ENCODE assay signal across 20 cellular contexts in the genomic region with DNA sequence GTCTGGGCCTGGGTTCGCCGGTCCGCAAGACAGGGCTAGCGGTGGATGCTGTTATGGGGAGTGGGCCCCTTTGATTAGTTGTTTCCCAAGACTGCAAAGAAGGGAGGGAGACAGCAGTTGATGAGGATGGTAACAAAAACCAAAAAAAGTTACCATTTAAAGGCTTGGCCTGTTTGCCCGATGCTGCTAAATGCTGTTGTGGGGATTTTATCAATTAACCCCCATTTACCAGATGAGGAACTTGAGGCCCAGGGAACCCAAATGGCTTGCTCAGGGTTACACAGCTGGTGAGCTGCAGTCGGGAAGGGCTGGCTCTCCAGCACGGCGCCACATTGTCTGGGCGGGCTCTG. TPM values are rescaled to one million over a fixed set of nuclear protein-coding genes. Genes with fewer than 3 reads are reported as not detected.
DNase-seq lines count a peak whose midpoint lies in the region; ATAC-seq, FAIRE-seq and TF ChIP-seq lines count a peak whose summit lies in the region.
"Had no signal": no experiment of that assay in that cellular context is flagged by ENCODE, and none has a peak within 500 bp of the region (broad histone marks: within the 10 kb centered on the region; RNA-seq: fewer than 3 reads in every experiment).

No MANE protein-coding gene starts in this region.

- no peak overlapping the region for H3K27ac Mint-ChIP-seq in activated CD8-positive, alpha-beta memory T cell treated with anti-CD3 and anti-CD28 coated beads, Interleukin-2, amount 10 ng/mL, durations not matched to agents 7 days and 5 days
- no peak overlapping the region for H3K27ac Mint-ChIP-seq in activated CD8-positive, alpha-beta T cell treated with anti-CD3 and anti-CD28 coated beads, Interleukin-2, amount 10 ng/mL, durations not matched to agents 7 days and 5 days
- H3K27ac Mint-ChIP-seq: CD4-positive, alpha-beta memory T cell; HFFc6 had no signal

- POLR2A ChIA-PET in HepG2 (lab: Yijun Ruan, JAX) = no interaction called here
- POLR2A ChIA-PET in activated CD8-positive, alpha-beta T cell treated with anti-CD3 and anti-CD28 coated beads, Interleukin-2, amount 10 ng/mL, durations not matched to agents 7 days and 5 days (lab: Charles Lee) = interaction anchor here (0.6 to 5.9 kb wide), 4 partner anchors 16 to 43 kb away, joined by 3 to 83 read pairs (median 30); a partner anchor contains a TSS

- 96% methylated on average over 5 of the region's 9 CpGs for WGBS in HepG2 (ENCODE audit: low lambda C conversion rate)
- 72% methylated on average over 6 of the region's 9 CpGs for WGBS in right lobe of liver (ENCODE audit: insufficient coverage, low coverage, low lambda C conversion rate, missing lambda C conversion rate)
- 58 to 67% (median 59%) methylated on average over 9 of the region's 9 CpGs for WGBS in psoas muscle, 3 donors
- 65% methylated on average over 9 of the region's 9 CpGs for WGBS in prostate gland

- no peaks in the 10 kb centered on the region for H4K20me1 ChIP-seq in HepG2 (ENCODE audit: insufficient read depth, low read length)

- no peak overlapping the region for H3K9ac ChIP-seq in HepG2 (ENCODE audit: insufficient read depth, low read depth, low read length)
- H3K9ac ChIP-seq: KMS-11 had no signal

- ATAC-seq in HepG2 = no peak
- no peak for ATAC-seq in right lobe of liver
- ATAC-seq in psoas muscle = no peak
- ATAC-seq in activated CD8-positive, alpha-beta memory T cell treated with anti-CD3 and anti-CD28 coated beads, Interleukin-2, amount 10 ng/mL, durations not matched to agents 7 days and 5 days = no peak
- ATAC-seq in activated CD8-positive, alpha-beta T cell treated with anti-CD3 and anti-CD28 coated beads, Interleukin-2, amount 10 ng/mL, durations not matched to agents 7 days and 5 days = no peak

- no peak overlapping the region for H2AFZ ChIP-seq in HepG2 (ENCODE audit: low read length)

- no peak for TF ChIP-seq CTCF in HepG2 (CRISPR knock-in tag; IDR thresholded peaks at IDR 0.05)
- TF ChIP-seq CTCF in right lobe of liver (IDR thresholded peaks at IDR 0.05) = no peak
- no peak for TF ChIP-seq CTCF in psoas muscle (IDR thresholded peaks at IDR 0.05)
- TF ChIP-seq CTCF in prostate gland (IDR thresholded peaks at IDR 0.05) = no peak

- no peaks in the 10 kb centered on the region for H3K9me3 Mint-ChIP-seq in activated CD8-positive, alpha-beta memory T cell treated with anti-CD3 and anti-CD28 coated beads, Interleukin-2, amount 10 ng/mL, durations not matched to agents 7 days and 5 days (ENCODE audit: low read depth)
- H3K9me3 Mint-ChIP-seq in activated CD8-positive, alpha-beta T cell treated with anti-CD3 and anti-CD28 coated beads, Interleukin-2, amount 10 ng/mL, durations not matched to agents 7 days and 5 days (ENCODE audit: insufficient read depth) = no peaks in the 10 kb centered on the region
- H3K9me3 Mint-ChIP-seq: CD4-positive, alpha-beta memory T cell; HFFc6 had no signal

- H3K27me3 ChIP-seq in HepG2 (ENCODE audit: control insufficient read depth in 1 of 2, insufficient read depth in 2 of 2, low read length in 2 of 2) = no peaks in the 10 kb centered on the region
- no peaks in the 10 kb centered on the region for H3K27me3 ChIP-seq in right lobe of liver
- H3K27me3 ChIP-seq in psoas muscle (ENCODE audit: insufficient read depth in 3 of 3, low read length in 2 of 3) = no peaks in the 10 kb centered on the region
- no peaks in the 10 kb centered on the region for H3K27me3 ChIP-seq in prostate gland (replicated peaks; ENCODE audit: insufficient read depth)
- H3K27me3 ChIP-seq: BE2C had no signal

- intact Hi-C loops in HepG2 (cut with micrococcal nuclease; ENCODE audit: unreplicated experiment) (no loop called here), right lobe of liver (cut with DNase I) (no loop called here), psoas muscle (cut with DNase I) (no loop called here), prostate gland (cut with DNase I) (no loop called here)

- in situ Hi-C loops in HepG2 (cut with HindIII; ENCODE audit: extremely low pct_ligation_motif_present, low pct_unique_long_range_greater_than_20kb) = no loop called here

- H3K4me3 Mint-ChIP-seq in activated CD8-positive, alpha-beta memory T cell treated with anti-CD3 and anti-CD28 coated beads, Interleukin-2, amount 10 ng/mL, durations not matched to agents 7 days and 5 days = no peak overlapping the region
- no peak overlapping the region for H3K4me3 Mint-ChIP-seq in activated CD8-positive, alpha-beta T cell treated with anti-CD3 and anti-CD28 coated beads, Interleukin-2, amount 10 ng/mL, durations not matched to agents 7 days and 5 days
- H3K4me3 Mint-ChIP-seq: CD4-positive, alpha-beta memory T cell; HFFc6 had no signal

- DNase-seq in HepG2 (ENCODE audit: low spot score) (no peak), right lobe of liver (no peak), NCI-H1092 (lab: John Stamatoyannopoulos, UW) (peak; percentile 33), psoas muscle (no peak), prostate gland (ENCODE audit: low spot score) (no peak)
- no peak for DNase-seq in activated CD8-positive, alpha-beta memory T cell treated with anti-CD3 and anti-CD28 coated beads, Interleukin-2, amount 10 ng/mL, durations not matched to agents 7 days and 5 days
- DNase-seq in activated CD8-positive, alpha-beta T cell treated with anti-CD3 and anti-CD28 coated beads, Interleukin-2, amount 10 ng/mL, durations not matched to agents 7 days and 5 days = no peak
- DNase-seq: Calu3; CD4-positive, alpha-beta memory T cell; GF-D8; HFFc6; NCI-H1105; NCI-H1694; NCI-H526 treated with DMSO at 0.1 percent for 48 hours; NK-92 treated with Interleukin-12 subunit alpha and Interleukin-12 subunit beta, amount 100 ng/mL, for 24 hours; OCI-M1; SIG-M5 had no signal

- CTCF ChIA-PET in HepG2 (lab: Yijun Ruan, JAX; ENCODE audit: low intra/inter-chr PET ratio, low total read pairs) = no interaction called here
- CTCF ChIA-PET in activated CD8-positive, alpha-beta memory T cell treated with anti-CD3 and anti-CD28 coated beads, Interleukin-2, amount 10 ng/mL, durations not matched to agents 7 days and 5 days (lab: Charles Lee) = interaction anchor here (0.7 to 1.8 kb wide), 3 partner anchors 18 to 78 kb away, joined by 3 to 7 read pairs (median 3); a partner anchor contains a TSS
- CTCF ChIA-PET in activated CD8-positive, alpha-beta T cell treated with anti-CD3 and anti-CD28 coated beads, Interleukin-2, amount 10 ng/mL, durations not matched to agents 7 days and 5 days (lab: Charles Lee) = interaction anchor here (1.6 to 5.3 kb wide), 2 partner anchors 8 to 17 kb away, joined by 5 to 66 read pairs; a partner anchor contains a TSS

- H3K9me3 ChIP-seq in HepG2 (ENCODE audit: low read length) (no peaks in the 10 kb centered on the region), right lobe of liver (no peaks in the 10 kb centered on the region), psoas muscle (no peaks in the 10 kb centered on the region), prostate gland (no peaks in the 10 kb centered on the region)
- H3K9me3 ChIP-seq: BE2C had no signal

- TF ChIP-seq POLR2A in HepG2 (IDR thresholded peaks at IDR 0.05; ENCODE audit: insufficient read depth in 1 of 2, low read depth in 2 of 2, low read length in 2 of 2) (no peak), right lobe of liver (IDR thresholded peaks at IDR 0.05) (no peak), prostate gland (IDR thresholded peaks at IDR 0.05) (no peak)

- TF ChIP-seq EP300 in HepG2 (IDR thresholded peaks at IDR 0.05; ENCODE audit: low read depth in 2 of 2, low read length in 2 of 2) (no peak), HepG2 (CRISPR knock-in tag; IDR thresholded peaks at IDR 0.05; ENCODE audit: borderline replicate concordance) (no peak)

- TF ChIP-seq RAD21 in HepG2 (CRISPR knock-in tag; IDR thresholded peaks at IDR 0.05) = no peak

- H3K36me3 Mint-ChIP-seq in activated CD8-positive, alpha-beta memory T cell treated with anti-CD3 and anti-CD28 coated beads, Interleukin-2, amount 10 ng/mL, durations not matched to agents 7 days and 5 days = peaks cover 14% of the 10 kb centered on the region
- H3K36me3 Mint-ChIP-seq in activated CD8-positive, alpha-beta T cell treated with anti-CD3 and anti-CD28 coated beads, Interleukin-2, amount 10 ng/mL, durations not matched to agents 7 days and 5 days (ENCODE audit: low read depth) = peaks cover 46% of the 10 kb centered on the region

- H3K36me3 ChIP-seq in HepG2 (replicated peaks in 1 of 2; ENCODE audit: control insufficient read depth in 1 of 2, insufficient read depth in 2 of 2, low read length in 2 of 2) (peaks cover 0 to 3% of the 10 kb centered on the region in 2 experiments; a peak in 2 of 5 replicates), right lobe of liver (peaks cover 0 to 28% (median 0%) of the 10 kb centered on the region in 4 donors), psoas muscle (ENCODE audit: insufficient read depth in 1 of 2, low read depth in 1 of 2) (peaks cover 0 to 34% of the 10 kb centered on the region in 2 donors), prostate gland (no peaks in the 10 kb centered on the region)
- H3K36me3 ChIP-seq: BE2C had no signal

- no peak overlapping the region for H3K4me2 ChIP-seq in HepG2 (ENCODE audit: low read depth, low read length)
- H3K4me2 ChIP-seq: KMS-11 had no signal

- H3K27ac ChIP-seq in HepG2 (ENCODE audit: extremely low read length, insufficient read depth, low read length) = no peak overlapping the region
- H3K27ac ChIP-seq in right lobe of liver = no peak overlapping the region
- H3K27ac ChIP-seq in psoas muscle = peak overlapping the region; percentile 77
- no peak overlapping the region for H3K27ac ChIP-seq in prostate gland
- H3K27ac ChIP-seq: KMS-11 had no signal

- no peaks in the 10 kb centered on the region for H3K27me3 Mint-ChIP-seq in activated CD8-positive, alpha-beta memory T cell treated with anti-CD3 and anti-CD28 coated beads, Interleukin-2, amount 10 ng/mL, durations not matched to agents 7 days and 5 days
- H3K27me3 Mint-ChIP-seq in activated CD8-positive, alpha-beta T cell treated with anti-CD3 and anti-CD28 coated beads, Interleukin-2, amount 10 ng/mL, durations not matched to agents 7 days and 5 days (ENCODE audit: low read depth) = no peaks in the 10 kb centered on the region
- H3K27me3 Mint-ChIP-seq: CD4-positive, alpha-beta memory T cell had no signal

- H3K4me3 ChIP-seq in HepG2 (replicated peaks in 1 of 3; ENCODE audit: insufficient read depth in 1 of 3, low read depth in 2 of 3, low read length in 3 of 3) (no peak overlapping the region), right lobe of liver (no peak overlapping the region), psoas muscle (no peak overlapping the region), prostate gland (no peak overlapping the region)

- peaks cover 41% of the 10 kb centered on the region for H3K4me1 ChIP-seq in HepG2 (ENCODE audit: insufficient read depth, low read length)
- peaks cover 4 to 30% (median 15%) of the 10 kb centered on the region in 4 donors for H3K4me1 ChIP-seq in right lobe of liver
- peaks cover 35% of the 10 kb centered on the region for H3K4me1 ChIP-seq in psoas muscle
- H3K4me1 ChIP-seq in prostate gland (replicated peaks) = peaks cover 12% of the 10 kb centered on the region

- no TSS peak for BruUV-seq in HepG2 (replicated peaks; lab: Mats Ljungman, UMichigan)

- H3K4me1 Mint-ChIP-seq in activated CD8-positive, alpha-beta memory T cell treated with anti-CD3 and anti-CD28 coated beads, Interleukin-2, amount 10 ng/mL, durations not matched to agents 7 days and 5 days = peaks cover 19% of the 10 kb centered on the region
- H3K4me1 Mint-ChIP-seq in activated CD8-positive, alpha-beta T cell treated with anti-CD3 and anti-CD28 coated beads, Interleukin-2, amount 10 ng/mL, durations not matched to agents 7 days and 5 days (ENCODE audit: low read depth) = peaks cover 22% of the 10 kb centered on the region

- H3K79me2 ChIP-seq in HepG2 (ENCODE audit: insufficient read depth, low read length) = no peaks in the 10 kb centered on the region

- no peak for FAIRE-seq in HepG2 (lab: Jason Lieb, UNC)
- FAIRE-seq: H54 had no signal

RNA-seq across cellular contexts. Expression of a gene that starts 3.4 kb away (rescaled TPM):
- total RNA-seq in HepG2 (2016; rRNA removed; fragmentation: Illumina TruSeq; extraction: Trizol) = 21.0 and 24.8 TPM in 2 replicates
- total RNA-seq in HepG2 (2016; cell fraction: cytosol; rRNA removed; fragmentation: Illumina TruSeq; extraction: Trizol; ENCODE audit: low read depth) = 51.8 and 67.6 TPM in 2 replicates
- 18.2 and 26.1 TPM in 2 replicates for total RNA-seq in HepG2 (2016; cell fraction: insoluble cytoplasmic fraction; rRNA removed; fragmentation: Illumina TruSeq; extraction: Trizol)
- total RNA-seq in HepG2 (2016; cell fraction: membrane; rRNA removed; fragmentation: Illumina TruSeq; extraction: Trizol) = 40.6 and 48.2 TPM in 2 replicates
- 17.4 and 18.2 TPM in 2 replicates for total RNA-seq in HepG2 (2016; cell fraction: nucleus; rRNA removed; fragmentation: Illumina TruSeq; extraction: Trizol)
- 40.7 and 45.1 TPM in 2 replicates for polyA plus RNA-seq in HepG2 (2011; rRNA removed)
- 33.6 and 56.7 TPM in 2 replicates for polyA plus RNA-seq in HepG2 (2011; cell fraction: cytosol; rRNA removed)
- 175 and 197 TPM in 2 replicates for polyA plus RNA-seq in HepG2 (2011; cell fraction: nucleus; rRNA removed)
- 24.3 TPM in 2 replicates for polyA plus RNA-seq in HepG2 (2012)
- polyA plus RNA-seq in HepG2 (2016; cell fraction: cytosol; fragmentation: Illumina TruSeq; extraction: Trizol; ENCODE audit: low read depth) = 59.1 and 73.2 TPM in 2 replicates
- polyA plus RNA-seq in HepG2 (2016; cell fraction: insoluble cytoplasmic fraction; fragmentation: Illumina TruSeq; extraction: Trizol; ENCODE audit: low read depth) = 18.0 and 24.7 TPM in 2 replicates
- polyA plus RNA-seq in HepG2 (2016; cell fraction: membrane; fragmentation: Illumina TruSeq; extraction: Trizol; ENCODE audit: low read depth) = 41.3 and 42.8 TPM in 2 replicates
- polyA plus RNA-seq in HepG2 (2016; cell fraction: nucleus; fragmentation: Illumina TruSeq; extraction: Trizol; ENCODE audit: insufficient read depth, low read depth) = 39.3 and 44.3 TPM in 2 replicates
- polyA minus RNA-seq in HepG2 (2011; rRNA and poly(A)+ RNA removed; ENCODE audit: low replicate concordance) = 34.0 and 59.0 TPM in 2 replicates
- polyA minus RNA-seq in HepG2 (2011; cell fraction: cytosol; rRNA and poly(A)+ RNA removed) = 15.5 and 17.8 TPM in 2 replicates
- 14.8 and 16.0 TPM in 2 replicates for polyA minus RNA-seq in HepG2 (2011; cell fraction: nucleus; rRNA and poly(A)+ RNA removed)
- 10 to 100 TPM; 13.5 to 29.6 (median 18.9) TPM for total RNA-seq in right lobe of liver
- 100 to 1,000 TPM in 1 of 4 donors, 10 to 100 TPM in 3; 49.6 to 131 (median 92.5) TPM for total RNA-seq in psoas muscle
- 100 to 1,000 TPM in 2 of 3 donors, 10 to 100 TPM in 1; 88.9 to 109 (median 103) TPM for polyA plus RNA-seq in psoas muscle
- 10 to 100 TPM; 33.4 to 37.1 TPM for total RNA-seq in activated CD8-positive, alpha-beta memory T cell treated with anti-CD3 and anti-CD28 coated beads, Interleukin-2, amount 10 ng/mL, durations not matched to agents 7 days and 5 days
- 10 to 100 TPM; 37.8 to 44.8 TPM for total RNA-seq in activated CD8-positive, alpha-beta T cell treated with anti-CD3 and anti-CD28 coated beads, Interleukin-2, amount 10 ng/mL, durations not matched to agents 7 days and 5 days
- total RNA-seq in prostate gland = 10 to 100 TPM; 63.6 to 87.7 TPM

RNA-seq across cellular contexts. Expression of a gene that starts 3.4 kb away (rescaled TPM):
- 38.5 and 39.8 TPM in 2 replicates for total RNA-seq in HepG2 (2016; rRNA removed; fragmentation: Illumina TruSeq; extraction: Trizol)
- 48.7 and 58.7 TPM in 2 replicates for total RNA-seq in HepG2 (2016; cell fraction: cytosol; rRNA removed; fragmentation: Illumina TruSeq; extraction: Trizol; ENCODE audit: low read depth)
- total RNA-seq in HepG2 (2016; cell fraction: insoluble cytoplasmic fraction; rRNA removed; fragmentation: Illumina TruSeq; extraction: Trizol) = 37.6 and 40.0 TPM in 2 replicates
- total RNA-seq in HepG2 (2016; cell fraction: membrane; rRNA removed; fragmentation: Illumina TruSeq; extraction: Trizol) = 48.0 and 62.5 TPM in 2 replicates
- 18.9 and 27.6 TPM in 2 replicates for total RNA-seq in HepG2 (2016; cell fraction: nucleus; rRNA removed; fragmentation: Illumina TruSeq; extraction: Trizol)
- polyA plus RNA-seq in HepG2 (2011; rRNA removed) = 33.5 and 38.6 TPM in 2 replicates
- 23.8 and 46.2 TPM in 2 replicates for polyA plus RNA-seq in HepG2 (2011; cell fraction: cytosol; rRNA removed)
- polyA plus RNA-seq in HepG2 (2011; cell fraction: nucleus; rRNA removed) = 106 and 113 TPM in 2 replicates
- polyA plus RNA-seq in HepG2 (2012) = 14.6 and 20.4 TPM in 2 replicates
- polyA plus RNA-seq in HepG2 (2016; cell fraction: cytosol; fragmentation: Illumina TruSeq; extraction: Trizol; ENCODE audit: low read depth) = 41.8 and 51.1 TPM in 2 replicates
- 30.6 and 31.0 TPM in 2 replicates for polyA plus RNA-seq in HepG2 (2016; cell fraction: insoluble cytoplasmic fraction; fragmentation: Illumina TruSeq; extraction: Trizol; ENCODE audit: low read depth)
- polyA plus RNA-seq in HepG2 (2016; cell fraction: membrane; fragmentation: Illumina TruSeq; extraction: Trizol; ENCODE audit: low read depth) = 38.0 and 47.3 TPM in 2 replicates
- 38.7 and 47.5 TPM in 2 replicates for polyA plus RNA-seq in HepG2 (2016; cell fraction: nucleus; fragmentation: Illumina TruSeq; extraction: Trizol; ENCODE audit: insufficient read depth, low read depth)
- 36.4 and 41.0 TPM in 2 replicates for polyA minus RNA-seq in HepG2 (2011; rRNA and poly(A)+ RNA removed; ENCODE audit: low replicate concordance)
- polyA minus RNA-seq in HepG2 (2011; cell fraction: cytosol; rRNA and poly(A)+ RNA removed) = 15.6 and 16.6 TPM in 2 replicates
- 25.8 and 28.7 TPM in 2 replicates for polyA minus RNA-seq in HepG2 (2011; cell fraction: nucleus; rRNA and poly(A)+ RNA removed)
- total RNA-seq in right lobe of liver = 10 to 100 TPM; 23.2 to 46.7 (median 32.1) TPM
- 10 to 100 TPM; 39.6 to 59.3 (median 49.6) TPM for total RNA-seq in psoas muscle
- 10 to 100 TPM; 31.6 to 56.0 (median 43.0) TPM for polyA plus RNA-seq in psoas muscle
- total RNA-seq in activated CD8-positive, alpha-beta memory T cell treated with anti-CD3 and anti-CD28 coated beads, Interleukin-2, amount 10 ng/mL, durations not matched to agents 7 days and 5 days = 10 to 100 TPM; 83.8 to 84.1 TPM
- total RNA-seq in activated CD8-positive, alpha-beta T cell treated with anti-CD3 and anti-CD28 coated beads, Interleukin-2, amount 10 ng/mL, durations not matched to agents 7 days and 5 days = 10 to 100 TPM; 86.7 to 91.6 TPM
- total RNA-seq in prostate gland = 10 to 100 TPM; 89.5 to 90.8 TPM

RNA-seq across cellular contexts. Expression of a gene that starts 7.7 kb away (rescaled TPM):
- total RNA-seq in HepG2 (2016; rRNA removed; fragmentation: Illumina TruSeq; extraction: Trizol) (7.1 and 10.3 TPM in 2 replicates), right lobe of liver (10 to 100 TPM; 14.6 to 27.6 (median 21.4) TPM), psoas muscle (10 to 100 TPM; 22.9 to 45.8 (median 30.5) TPM), prostate gland (10 to 100 TPM; 55.8 to 63.8 TPM)
- total RNA-seq in HepG2 (2016; cell fraction: cytosol; rRNA removed; fragmentation: Illumina TruSeq; extraction: Trizol; ENCODE audit: low read depth) = 28.3 and 35.6 TPM in 2 replicates
- total RNA-seq in HepG2 (2016; cell fraction: insoluble cytoplasmic fraction; rRNA removed; fragmentation: Illumina TruSeq; extraction: Trizol) = 6.3 and 10.4 TPM in 2 replicates
- total RNA-seq in HepG2 (2016; cell fraction: membrane; rRNA removed; fragmentation: Illumina TruSeq; extraction: Trizol) = 28.1 and 29.9 TPM in 2 replicates
- total RNA-seq in HepG2 (2016; cell fraction: nucleus; rRNA removed; fragmentation: Illumina TruSeq; extraction: Trizol) = 5.2 and 8.8 TPM in 2 replicates
- polyA plus RNA-seq in HepG2 (2011; rRNA removed) (60.8 and 70.9 TPM in 2 replicates), psoas muscle (10 to 100 TPM; 29.3 to 39.7 (median 29.6) TPM)
- 33.5 and 51.1 TPM in 2 replicates for polyA plus RNA-seq in HepG2 (2011; cell fraction: cytosol; rRNA removed)
- 73.5 and 95.2 TPM in 2 replicates for polyA plus RNA-seq in HepG2 (2011; cell fraction: nucleus; rRNA removed)
- 39.4 and 41.6 TPM in 2 replicates for polyA plus RNA-seq in HepG2 (2012)
- 106 and 114 TPM in 2 replicates for polyA plus RNA-seq in HepG2 (2016; cell fraction: cytosol; fragmentation: Illumina TruSeq; extraction: Trizol; ENCODE audit: low read depth)
- polyA plus RNA-seq in HepG2 (2016; cell fraction: insoluble cytoplasmic fraction; fragmentation: Illumina TruSeq; extraction: Trizol; ENCODE audit: low read depth) = 22.4 and 29.3 TPM in 2 replicates
- polyA plus RNA-seq in HepG2 (2016; cell fraction: membrane; fragmentation: Illumina TruSeq; extraction: Trizol; ENCODE audit: low read depth) = 95.1 and 103 TPM in 2 replicates
- 38.2 and 42.5 TPM in 2 replicates for polyA plus RNA-seq in HepG2 (2016; cell fraction: nucleus; fragmentation: Illumina TruSeq; extraction: Trizol; ENCODE audit: insufficient read depth, low read depth)
- 22.4 and 24.1 TPM in 2 replicates for polyA minus RNA-seq in HepG2 (2011; rRNA and poly(A)+ RNA removed; ENCODE audit: low replicate concordance)
- polyA minus RNA-seq in HepG2 (2011; cell fraction: cytosol; rRNA and poly(A)+ RNA removed) = 10.7 and 10.8 TPM in 2 replicates
- polyA minus RNA-seq in HepG2 (2011; cell fraction: nucleus; rRNA and poly(A)+ RNA removed) = 6.1 and 7.1 TPM in 2 replicates
- total RNA-seq in activated CD8-positive, alpha-beta memory T cell treated with anti-CD3 and anti-CD28 coated beads, Interleukin-2, amount 10 ng/mL, durations not matched to agents 7 days and 5 days = 10 to 100 TPM; 29.7 to 37.0 TPM
- total RNA-seq in activated CD8-positive, alpha-beta T cell treated with anti-CD3 and anti-CD28 coated beads, Interleukin-2, amount 10 ng/mL, durations not matched to agents 7 days and 5 days = 10 to 100 TPM; 38.0 to 41.3 TPM

RNA-seq across cellular contexts. Expression of a gene that starts 11.8 kb away (rescaled TPM):
- total RNA-seq in HepG2 (2016; rRNA removed; fragmentation: Illumina TruSeq; extraction: Trizol) (10.1 and 11.3 TPM in 2 replicates), right lobe of liver (10 to 100 TPM in 5 of 6 experiments, 1 to 10 TPM in 1; 7.5 to 33.2 (median 16.6) TPM), psoas muscle (100 to 1,000 TPM in 2 of 4 donors, 10 to 100 TPM in 2; 77.0 to 125 (median 103) TPM), prostate gland (10 to 100 TPM; 50.9 to 91.2 TPM)
- 33.3 and 36.0 TPM in 2 replicates for total RNA-seq in HepG2 (2016; cell fraction: cytosol; rRNA removed; fragmentation: Illumina TruSeq; extraction: Trizol; ENCODE audit: low read depth)
- total RNA-seq in HepG2 (2016; cell fraction: insoluble cytoplasmic fraction; rRNA removed; fragmentation: Illumina TruSeq; extraction: Trizol) = 7.7 and 10.8 TPM in 2 replicates
- 38.1 and 42.4 TPM in 2 replicates for total RNA-seq in HepG2 (2016; cell fraction: membrane; rRNA removed; fragmentation: Illumina TruSeq; extraction: Trizol)
- 6.0 and 7.4 TPM in 2 replicates for total RNA-seq in HepG2 (2016; cell fraction: nucleus; rRNA removed; fragmentation: Illumina TruSeq; extraction: Trizol)
- polyA plus RNA-seq in HepG2 (2011; rRNA removed) (9.0 and 10.8 TPM in 2 replicates), psoas muscle (100 to 1,000 TPM in 1 of 3 donors, 10 to 100 TPM in 2; 80.4 to 104 (median 100.0) TPM)
- polyA plus RNA-seq in HepG2 (2011; cell fraction: cytosol; rRNA removed) = 6.4 and 7.2 TPM in 2 replicates
- polyA plus RNA-seq in HepG2 (2011; cell fraction: nucleus; rRNA removed) = 14.7 and 17.2 TPM in 2 replicates
- polyA plus RNA-seq in HepG2 (2012) = 40.4 and 54.0 TPM in 2 replicates
- polyA plus RNA-seq in HepG2 (2016; cell fraction: cytosol; fragmentation: Illumina TruSeq; extraction: Trizol; ENCODE audit: low read depth) = 75.5 and 81.3 TPM in 2 replicates
- 19.0 and 24.4 TPM in 2 replicates for polyA plus RNA-seq in HepG2 (2016; cell fraction: insoluble cytoplasmic fraction; fragmentation: Illumina TruSeq; extraction: Trizol; ENCODE audit: low read depth)
- polyA plus RNA-seq in HepG2 (2016; cell fraction: membrane; fragmentation: Illumina TruSeq; extraction: Trizol; ENCODE audit: low read depth) = 73.2 and 75.8 TPM in 2 replicates
- 29.2 and 36.6 TPM in 2 replicates for polyA plus RNA-seq in HepG2 (2016; cell fraction: nucleus; fragmentation: Illumina TruSeq; extraction: Trizol; ENCODE audit: insufficient read depth, low read depth)
- 8.3 and 8.6 TPM in 2 replicates for polyA minus RNA-seq in HepG2 (2011; rRNA and poly(A)+ RNA removed; ENCODE audit: low replicate concordance)
- 9.6 and 10.8 TPM in 2 replicates for polyA minus RNA-seq in HepG2 (2011; cell fraction: cytosol; rRNA and poly(A)+ RNA removed)
- polyA minus RNA-seq in HepG2 (2011; cell fraction: nucleus; rRNA and poly(A)+ RNA removed) = 2.8 and 3.7 TPM in 2 replicates
- total RNA-seq in activated CD8-positive, alpha-beta memory T cell treated with anti-CD3 and anti-CD28 coated beads, Interleukin-2, amount 10 ng/mL, durations not matched to agents 7 days and 5 days = 10 to 100 TPM; 53.4 to 54.8 TPM
- 10 to 100 TPM; 81.5 to 87.8 TPM for total RNA-seq in activated CD8-positive, alpha-beta T cell treated with anti-CD3 and anti-CD28 coated beads, Interleukin-2, amount 10 ng/mL, durations not matched to agents 7 days and 5 days

RNA-seq across cellular contexts. Expression of a gene that starts 16.1 kb away (rescaled TPM):
- total RNA-seq in HepG2 (2016; rRNA removed; fragmentation: Illumina TruSeq; extraction: Trizol) (not detected in 2 replicates), right lobe of liver (10 to 100 TPM in 1 of 6 experiments, 1 to 10 TPM in 5; 5.1 to 17.3 (median 8.1) TPM), psoas muscle (10 to 100 TPM in 1 of 4 donors, 1 to 10 TPM in 3; 6.7 to 11.7 (median 8.4) TPM), prostate gland (10 to 100 TPM in 1 of 2 donors, 1 to 10 TPM in 1; 5.3 to 12.8 TPM)
- total RNA-seq in HepG2 (2016; cell fraction: cytosol; rRNA removed; fragmentation: Illumina TruSeq; extraction: Trizol; ENCODE audit: low read depth) = not detected in 2 replicates
- total RNA-seq in HepG2 (2016; cell fraction: insoluble cytoplasmic fraction; rRNA removed; fragmentation: Illumina TruSeq; extraction: Trizol) = 0.30 TPM in 1 of 2 replicates, not detected in the other
- total RNA-seq in HepG2 (2016; cell fraction: membrane; rRNA removed; fragmentation: Illumina TruSeq; extraction: Trizol) = 0.22 TPM in 1 of 2 replicates, not detected in the other
- not detected in 2 replicates for total RNA-seq in HepG2 (2016; cell fraction: nucleus; rRNA removed; fragmentation: Illumina TruSeq; extraction: Trizol)
- polyA plus RNA-seq in HepG2 (2011; rRNA removed) (0.16 and 0.29 TPM in 2 replicates), psoas muscle (1 to 10 TPM; 2.5 to 4.3 (median 3.0) TPM)
- polyA plus RNA-seq in HepG2 (2011; cell fraction: cytosol; rRNA removed) = 0.11 and 0.15 TPM in 2 replicates
- polyA plus RNA-seq in HepG2 (2011; cell fraction: nucleus; rRNA removed) = 2.4 and 3.6 TPM in 2 replicates
- 0.40 and 0.93 TPM in 2 replicates for polyA plus RNA-seq in HepG2 (2012)
- not detected in 2 replicates for polyA plus RNA-seq in HepG2 (2016; cell fraction: cytosol; fragmentation: Illumina TruSeq; extraction: Trizol; ENCODE audit: low read depth)
- polyA plus RNA-seq in HepG2 (2016; cell fraction: insoluble cytoplasmic fraction; fragmentation: Illumina TruSeq; extraction: Trizol; ENCODE audit: low read depth) = not detected in 2 replicates
- polyA plus RNA-seq in HepG2 (2016; cell fraction: membrane; fragmentation: Illumina TruSeq; extraction: Trizol; ENCODE audit: low read depth) = 0.08 TPM in 1 of 2 replicates, not detected in the other
- 0.75 TPM in 1 of 2 replicates, not detected in the other for polyA plus RNA-seq in HepG2 (2016; cell fraction: nucleus; fragmentation: Illumina TruSeq; extraction: Trizol; ENCODE audit: insufficient read depth, low read depth)
- polyA minus RNA-seq in HepG2 (2011; rRNA and poly(A)+ RNA removed; ENCODE audit: low replicate concordance) = 0.76 and 0.91 TPM in 2 replicates
- not detected in 2 replicates for polyA minus RNA-seq in HepG2 (2011; cell fraction: cytosol; rRNA and poly(A)+ RNA removed)
- 0.12 and 1.3 TPM in 2 replicates for polyA minus RNA-seq in HepG2 (2011; cell fraction: nucleus; rRNA and poly(A)+ RNA removed)
- 100 to 1,000 TPM; 210 to 217 TPM for total RNA-seq in activated CD8-positive, alpha-beta memory T cell treated with anti-CD3 and anti-CD28 coated beads, Interleukin-2, amount 10 ng/mL, durations not matched to agents 7 days and 5 days
- 100 to 1,000 TPM; 261 to 281 TPM for total RNA-seq in activated CD8-positive, alpha-beta T cell treated with anti-CD3 and anti-CD28 coated beads, Interleukin-2, amount 10 ng/mL, durations not matched to agents 7 days and 5 days
